ENCODE assay signal across 1 cellular context in the genomic region with DNA sequence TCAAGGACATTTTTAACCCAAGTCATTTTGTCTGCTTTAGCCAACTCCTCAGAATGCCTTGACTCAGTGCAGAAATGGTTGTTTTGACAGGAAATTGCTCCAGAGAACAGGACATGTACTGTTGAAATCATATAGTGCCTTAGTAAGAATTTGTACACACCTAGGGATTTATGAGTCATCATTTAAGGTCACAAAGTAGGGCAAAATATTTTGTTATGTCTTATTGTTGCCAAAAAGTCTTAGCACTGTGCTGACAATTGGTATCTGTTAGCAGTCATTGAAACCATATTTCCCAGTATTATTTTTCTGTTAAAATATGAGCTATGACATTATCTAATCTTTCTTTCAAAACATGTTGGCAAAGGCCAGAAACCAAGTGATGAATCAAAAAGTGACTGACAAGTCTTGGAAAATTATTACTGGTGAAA.
TF ChIP-seq lines count a peak whose summit lies in the region.

No MANE protein-coding gene starts in this region.

TF ChIP-seq in SK-N-SH, 30 proteins besides CTCF, POLR2A, EP300 and RAD21:
- TF ChIP-seq, protein P1, sequence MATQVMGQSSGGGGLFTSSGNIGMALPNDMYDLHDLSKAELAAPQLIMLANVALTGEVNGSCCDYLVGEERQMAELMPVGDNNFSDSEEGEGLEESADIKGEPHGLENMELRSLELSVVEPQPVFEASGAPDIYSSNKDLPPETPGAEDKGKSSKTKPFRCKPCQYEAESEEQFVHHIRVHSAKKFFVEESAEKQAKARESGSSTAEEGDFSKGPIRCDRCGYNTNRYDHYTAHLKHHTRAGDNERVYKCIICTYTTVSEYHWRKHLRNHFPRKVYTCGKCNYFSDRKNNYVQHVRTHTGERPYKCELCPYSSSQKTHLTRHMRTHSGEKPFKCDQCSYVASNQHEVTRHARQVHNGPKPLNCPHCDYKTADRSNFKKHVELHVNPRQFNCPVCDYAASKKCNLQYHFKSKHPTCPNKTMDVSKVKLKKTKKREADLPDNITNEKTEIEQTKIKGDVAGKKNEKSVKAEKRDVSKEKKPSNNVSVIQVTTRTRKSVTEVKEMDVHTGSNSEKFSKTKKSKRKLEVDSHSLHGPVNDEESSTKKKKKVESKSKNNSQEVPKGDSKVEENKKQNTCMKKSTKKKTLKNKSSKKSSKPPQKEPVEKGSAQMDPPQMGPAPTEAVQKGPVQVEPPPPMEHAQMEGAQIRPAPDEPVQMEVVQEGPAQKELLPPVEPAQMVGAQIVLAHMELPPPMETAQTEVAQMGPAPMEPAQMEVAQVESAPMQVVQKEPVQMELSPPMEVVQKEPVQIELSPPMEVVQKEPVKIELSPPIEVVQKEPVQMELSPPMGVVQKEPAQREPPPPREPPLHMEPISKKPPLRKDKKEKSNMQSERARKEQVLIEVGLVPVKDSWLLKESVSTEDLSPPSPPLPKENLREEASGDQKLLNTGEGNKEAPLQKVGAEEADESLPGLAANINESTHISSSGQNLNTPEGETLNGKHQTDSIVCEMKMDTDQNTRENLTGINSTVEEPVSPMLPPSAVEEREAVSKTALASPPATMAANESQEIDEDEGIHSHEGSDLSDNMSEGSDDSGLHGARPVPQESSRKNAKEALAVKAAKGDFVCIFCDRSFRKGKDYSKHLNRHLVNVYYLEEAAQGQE (IDR thresholded peaks at IDR 0.05; ENCODE audit: low read depth, low read length), result no peak
- TF ChIP-seq JUND (IDR thresholded peaks at IDR 0.05), result peak; percentile 51
- TF ChIP-seq NFIC (IDR thresholded peaks at IDR 0.05; ENCODE audit: borderline replicate concordance), result peak; percentile 34; the same call in 1 of the 2 replicates
- no peak for TF ChIP-seq RFX5 (IDR thresholded peaks at IDR 0.05; ENCODE audit: low read length)
- TF ChIP-seq MXI1 (IDR thresholded peaks at IDR 0.05; ENCODE audit: low read depth, low read length), result no peak
- no peak for TF ChIP-seq POLR2AphosphoS5 (IDR thresholded peaks at IDR 0.05; ENCODE audit: low read depth, low read length)
- peak; percentile 68 for TF ChIP-seq TCF12 (IDR thresholded peaks at IDR 0.05)
- TF ChIP-seq, protein P2, sequence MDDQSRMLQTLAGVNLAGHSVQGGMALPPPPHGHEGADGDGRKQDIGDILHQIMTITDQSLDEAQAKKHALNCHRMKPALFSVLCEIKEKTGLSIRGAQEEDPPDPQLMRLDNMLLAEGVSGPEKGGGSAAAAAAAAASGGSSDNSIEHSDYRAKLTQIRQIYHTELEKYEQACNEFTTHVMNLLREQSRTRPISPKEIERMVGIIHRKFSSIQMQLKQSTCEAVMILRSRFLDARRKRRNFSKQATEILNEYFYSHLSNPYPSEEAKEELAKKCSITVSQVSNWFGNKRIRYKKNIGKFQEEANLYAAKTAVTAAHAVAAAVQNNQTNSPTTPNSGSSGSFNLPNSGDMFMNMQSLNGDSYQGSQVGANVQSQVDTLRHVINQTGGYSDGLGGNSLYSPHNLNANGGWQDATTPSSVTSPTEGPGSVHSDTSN (IDR thresholded peaks at IDR 0.05), result peak; percentile 74
- TF ChIP-seq FOSL2 (IDR thresholded peaks at IDR 0.05; ENCODE audit: borderline replicate concordance, low read depth), result peak; percentile 44; the same call in 1 of the 2 replicates
TF ChIP-seq in SK-N-SH: peak in this region for 5.
